ENCODE assay signal across 25 cellular contexts in genomic region chr1:233608988-233609387, GRCh38. TPM values are rescaled to one million over a fixed set of nuclear protein-coding genes. Genes with fewer than 3 reads are reported as not detected.
"Had no signal": no experiment of that assay in that cellular context is flagged by ENCODE, and none has a peak within 500 bp of the region (broad histone marks: within the 10 kb centered on the region; RNA-seq: fewer than 3 reads in every experiment).

No MANE protein-coding gene starts in this region.

- ATAC-seq: Panc1, PC-3, T-cell had no signal

- H3K4me2 ChIP-seq: SK-N-SH had no signal

- DNase-seq: Kasumi-1; KG1; MM.1S; NCI-H1092 treated with DMSO at 0.1 percent for 48 hours; NCI-H1436; NCI-H187; NCI-H2029; NCI-H2081 treated with DMSO at 0.1 percent for 48 hours; NCI-H2171; NCI-H226; NCI-H446; NCI-H510A; NCI-H524 treated with DMSO at 0.1 percent for 48 hours; NCI-H69; NCI-H774; NK-92 treated with Interleukin-12 subunit alpha and Interleukin-12 subunit beta, amount 100 ng/mL, for 24 hours; PC-3; SHP77; SK-N-SH; SW 1271; T-cell had no signal

- H3K27ac ChIP-seq: RWPE1 had no signal

- H3K9me3 ChIP-seq: SK-N-SH had no signal

- H3K9ac ChIP-seq: SK-N-SH had no signal

- H3K9me2 ChIP-seq: SK-N-SH had no signal

RNA-seq across cellular contexts. Expression of gene KCNK1, which starts 4.9 kb away (rescaled TPM):
- total RNA-seq: OCI-LY7 had no signal
- polyA plus RNA-seq: IgD-negative memory B cell had no signal
